In genomic region chr15:90957105-90957790, GRCh38 we compare ENCODE assay signal across 8 cellular contexts. TPM values are rescaled to one million over a fixed set of nuclear protein-coding genes. Genes with fewer than 3 reads are reported as not detected.
DNase-seq lines count a peak whose midpoint lies in the region; ATAC-seq and TF ChIP-seq lines count a peak whose summit lies in the region.

No MANE protein-coding gene starts in this region.

- H3K4me3 ChIP-seq in CD4-positive, alpha-beta memory T cell (ENCODE audit: low read length in 2 of 2), result no peak overlapping the region
- peak overlapping the region; percentile 62 to 75 (median 68) for H3K4me3 ChIP-seq in esophagus muscularis mucosa

- no peaks in the 10 kb centered on the region for H3K27me3 ChIP-seq in CD4-positive, alpha-beta memory T cell (ENCODE audit: insufficient read depth, low read length)
- H3K27me3 ChIP-seq in esophagus muscularis mucosa, result no peaks in the 10 kb centered on the region

- H3K36me3 ChIP-seq in CD4-positive, alpha-beta memory T cell (ENCODE audit: insufficient read depth, low read length), result peaks cover 16% of the 10 kb centered on the region
- peaks cover 14 to 45% (median 34%) of the 10 kb centered on the region in 4 donors for H3K36me3 ChIP-seq in esophagus muscularis mucosa

- peak overlapping the region in 6 of 8 donors; percentile 40 to 72 (median 65) for H3K4me3 Mint-ChIP-seq in CD4-positive, alpha-beta memory T cell
- H3K4me3 Mint-ChIP-seq in natural killer cell treated with Interleukin-12 subunit alpha and Interleukin-12 subunit beta and Interleukin-15 and Interleukin-18, amount 100 ng/mL, for 72 hours, result peak overlapping the region; percentile 84

- H3K27ac ChIP-seq in CD4-positive, alpha-beta memory T cell (ENCODE audit: low read depth, low read length), result no peak overlapping the region
- H3K27ac ChIP-seq in RWPE1 (peak overlapping the region; percentile 98), esophagus muscularis mucosa (replicated peaks in 1 of 4) (peak overlapping the region; percentile 80 to 82 (median 81))

- intact Hi-C loops in CD4-positive, alpha-beta memory T cell (cut with micrococcal nuclease), result loop anchor here (2.0 kb wide), 1 partner anchor 76 kb away; no protein-coding TSS in a partner anchor
- intact Hi-C loops in esophagus muscularis mucosa (cut with DNase I), result loop anchor here (2.0 to 10.0 kb wide), 4 partner anchors 35 to 312 kb away; partner anchors contain the start of genes PRC1 and VPS33B

- H3K27ac Mint-ChIP-seq in CD4-positive, alpha-beta memory T cell, result peak overlapping the region in 3 of 7 donors; percentile 53 to 92 (median 70)
- no peak overlapping the region for H3K27ac Mint-ChIP-seq in natural killer cell treated with Interleukin-12 subunit alpha and Interleukin-12 subunit beta and Interleukin-15 and Interleukin-18, amount 100 ng/mL, for 72 hours

- POLR2A ChIA-PET in CD4-positive, alpha-beta memory T cell (lab: Charles Lee; ENCODE audit: partially characterized antibody), result interaction anchor here (0.6 to 7.8 kb wide), 5 partner anchors 24 to 76 kb away, joined by 3 to 130 read pairs (median 5); partner anchors contain the start of genes HDDC3, UNC45A and VPS33B
- POLR2A ChIA-PET in RWPE1 (lab: Yijun Ruan, JAX; ENCODE audit: low non-redundant PET), result interaction anchor here (0.6 kb wide), 1 partner anchor 37 kb away, joined by 3 read pairs; the partner anchor contains the start of gene PRC1

- peaks cover 6 to 26% (median 18%) of the 10 kb centered on the region in 4 donors for H3K4me1 Mint-ChIP-seq in CD4-positive, alpha-beta memory T cell
- H3K4me1 Mint-ChIP-seq in natural killer cell treated with Interleukin-12 subunit alpha and Interleukin-12 subunit beta and Interleukin-15 and Interleukin-18, amount 100 ng/mL, for 72 hours (ENCODE audit: low read depth in 2 of 2), result peaks cover 0 to 14% of the 10 kb centered on the region in 2 donors

- H3K4me1 ChIP-seq in CD4-positive, alpha-beta memory T cell (ENCODE audit: insufficient read depth, low read length), result peaks cover 15% of the 10 kb centered on the region
- peaks cover 38 to 64% (median 57%) of the 10 kb centered on the region in 4 donors for H3K4me1 ChIP-seq in esophagus muscularis mucosa

- H3K36me3 Mint-ChIP-seq in CD4-positive, alpha-beta memory T cell, result peaks cover 22 to 43% of the 10 kb centered on the region in 2 donors
- H3K36me3 Mint-ChIP-seq in natural killer cell treated with Interleukin-12 subunit alpha and Interleukin-12 subunit beta and Interleukin-15 and Interleukin-18, amount 100 ng/mL, for 72 hours, result no peaks in the 10 kb centered on the region

- H3K9me3 Mint-ChIP-seq in CD4-positive, alpha-beta memory T cell, result peaks cover 0 to 2% (median 0%) of the 10 kb centered on the region in 8 donors
- no peaks in the 10 kb centered on the region for H3K9me3 Mint-ChIP-seq in natural killer cell treated with Interleukin-12 subunit alpha and Interleukin-12 subunit beta and Interleukin-15 and Interleukin-18, amount 100 ng/mL, for 72 hours

- TF ChIP-seq EP300 in esophagus muscularis mucosa (IDR thresholded peaks at IDR 0.05), result no peak

- H3K27me3 Mint-ChIP-seq in CD4-positive, alpha-beta memory T cell, result no peaks in the 10 kb centered on the region
- H3K27me3 Mint-ChIP-seq in natural killer cell treated with Interleukin-12 subunit alpha and Interleukin-12 subunit beta and Interleukin-15 and Interleukin-18, amount 100 ng/mL, for 72 hours, result no peaks in the 10 kb centered on the region

- ATAC-seq in natural killer cell treated with Interleukin-12 subunit alpha and Interleukin-12 subunit beta and Interleukin-15 and Interleukin-18, amount 100 ng/mL, for 72 hours, result no peak
- no peak for ATAC-seq in GM19455 (IDR thresholded peaks at IDR 0.05; ENCODE audit: unreplicated experiment)
- ATAC-seq in GM19035 (IDR thresholded peaks at IDR 0.05; ENCODE audit: unreplicated experiment), result no peak
- ATAC-seq in GM19452 (IDR thresholded peaks at IDR 0.05; ENCODE audit: unreplicated experiment), result no peak

- H3K9me3 ChIP-seq in CD4-positive, alpha-beta memory T cell (ENCODE audit: control insufficient read depth in 1 of 2, low read length in 2 of 2), result no peaks in the 10 kb centered on the region
- H3K9me3 ChIP-seq in esophagus muscularis mucosa, result no peaks in the 10 kb centered on the region

- TF ChIP-seq CTCF in RWPE1 (conservative IDR thresholded peaks at IDR 0.05; ENCODE audit: low read depth) (no peak), esophagus muscularis mucosa (IDR thresholded peaks at IDR 0.05) (no peak)

- CTCF ChIA-PET in CD4-positive, alpha-beta memory T cell (lab: Charles Lee; ENCODE audit: partially characterized antibody), result interaction anchor here (0.6 to 11.2 kb wide), 21 partner anchors 9 to 314 kb away, joined by 3 to 155 read pairs (median 7); partner anchors contain the start of genes HDDC3, MAN2A2, UNC45A and VPS33B
- CTCF ChIA-PET in RWPE1 (lab: Yijun Ruan, JAX), result interaction anchor here (0.5 to 4.4 kb wide), 28 partner anchors 9 to 1312 kb away, joined by 3 to 23 read pairs (median 5); partner anchors contain the start of genes BLM, HDDC3 and UNC45A

- TF ChIP-seq POLR2A in esophagus muscularis mucosa (IDR thresholded peaks at IDR 0.05; ENCODE audit: low read depth), result no peak

- no peak for DNase-seq in CD4-positive, alpha-beta memory T cell
- peak; percentile 30 for DNase-seq in RWPE1 (ENCODE audit: low spot score)
- DNase-seq in esophagus muscularis mucosa (ENCODE audit: extremely low spot score), result no peak
- no peak for DNase-seq in natural killer cell treated with Interleukin-12 subunit alpha and Interleukin-12 subunit beta and Interleukin-15 and Interleukin-18, amount 100 ng/mL, for 72 hours (ENCODE audit: low spot score)
- no peak for DNase-seq in SKM-1 (lab: John Stamatoyannopoulos, UW; ENCODE audit: unreplicated experiment)

- WGBS in esophagus muscularis mucosa, result 22% methylated on average over 3 of the region's 58 CpGs

RNA-seq across cellular contexts. Expression of gene RCCD1, which starts 2.6 kb away (rescaled TPM):
- 10 to 100 TPM; 14.0 to 15.6 TPM for total RNA-seq in CD4-positive, alpha-beta memory T cell
- polyA plus RNA-seq in CD4-positive, alpha-beta memory T cell, result 1 to 10 TPM; 2.0 to 4.7 TPM
- total RNA-seq in esophagus muscularis mucosa, result 10 to 100 TPM in 1 of 4 donors, 1 to 10 TPM in 3; 5.3 to 12.7 (median 9.2) TPM
- 10 to 100 TPM; 10.8 to 29.2 TPM for total RNA-seq in natural killer cell treated with Interleukin-12 subunit alpha and Interleukin-12 subunit beta and Interleukin-15 and Interleukin-18, amount 100 ng/mL, for 72 hours

RNA-seq across cellular contexts. Expression of gene UNC45A, which starts 22.2 kb away (rescaled TPM):
- 10 to 100 TPM; 71.1 to 72.3 TPM for total RNA-seq in CD4-positive, alpha-beta memory T cell
- polyA plus RNA-seq in CD4-positive, alpha-beta memory T cell, result 10 to 100 TPM; 41.7 to 68.9 TPM
- total RNA-seq in esophagus muscularis mucosa, result 100 to 1,000 TPM in 1 of 4 donors, 10 to 100 TPM in 3; 88.6 to 113 (median 93.2) TPM
- 10 to 100 TPM; 81.9 to 95.3 TPM for total RNA-seq in natural killer cell treated with Interleukin-12 subunit alpha and Interleukin-12 subunit beta and Interleukin-15 and Interleukin-18, amount 100 ng/mL, for 72 hours

RNA-seq across cellular contexts. Expression of gene HDDC3, which starts 24.9 kb away (rescaled TPM):
- total RNA-seq in CD4-positive, alpha-beta memory T cell, result 10 to 100 TPM; 27.4 to 28.3 TPM
- 10 to 100 TPM; 34.6 to 38.7 TPM for polyA plus RNA-seq in CD4-positive, alpha-beta memory T cell
- total RNA-seq in esophagus muscularis mucosa, result 1 to 10 TPM; 5.1 to 7.9 (median 6.0) TPM
- total RNA-seq in natural killer cell treated with Interleukin-12 subunit alpha and Interleukin-12 subunit beta and Interleukin-15 and Interleukin-18, amount 100 ng/mL, for 72 hours, result 10 to 100 TPM; 23.4 to 30.5 TPM

RNA-seq across cellular contexts. Expression of gene PRC1, which starts 37.1 kb away (rescaled TPM):
- total RNA-seq in CD4-positive, alpha-beta memory T cell, result 1 to 10 TPM; 8.1 to 8.6 TPM
- polyA plus RNA-seq in CD4-positive, alpha-beta memory T cell, result 1 to 10 TPM; 2.3 TPM
- 1 to 10 TPM; 4.0 to 5.8 (median 4.6) TPM for total RNA-seq in esophagus muscularis mucosa
- 100 to 1,000 TPM in 1 of 2 donors, 10 to 100 TPM in 1; 84.3 to 160 TPM for total RNA-seq in natural killer cell treated with Interleukin-12 subunit alpha and Interleukin-12 subunit beta and Interleukin-15 and Interleukin-18, amount 100 ng/mL, for 72 hours

RNA-seq across cellular contexts. Expression of gene MAN2A2, which starts 54.1 kb away (rescaled TPM):
- total RNA-seq in CD4-positive, alpha-beta memory T cell, result 100 to 1,000 TPM; 123 to 126 TPM
- polyA plus RNA-seq in CD4-positive, alpha-beta memory T cell, result 10 to 100 TPM in 1 of 2 donors, 1 to 10 TPM in 1; 1.3 to 12.2 TPM
- total RNA-seq in esophagus muscularis mucosa, result 10 to 100 TPM; 27.0 to 80.9 (median 31.7) TPM
- 100 to 1,000 TPM; 172 to 244 TPM for total RNA-seq in natural killer cell treated with Interleukin-12 subunit alpha and Interleukin-12 subunit beta and Interleukin-15 and Interleukin-18, amount 100 ng/mL, for 72 hours

Comparison
In these comparisons a context has a peak if more than half of its experiments do, and no peak if none do; other contexts are left out.
1. H3K4me3 ChIP-seq: peak in esophagus muscularis mucosa (4 of 4); none in CD4-positive, alpha-beta memory T cell (0 of 2).